ENCODE assay signal across 8 cellular contexts in genomic region chr15:40787344-40787841, GRCh38. TPM values are rescaled to one million over a fixed set of nuclear protein-coding genes. Genes with fewer than 3 reads are reported as not detected.
DNase-seq lines count a peak whose midpoint lies in the region; ATAC-seq and TF ChIP-seq lines count a peak whose summit lies in the region.

No MANE protein-coding gene starts in this region.

- H3K23ac ChIP-seq in H9 (ENCODE audit: insufficient read length, low read depth, low read length) (no peak overlapping the region), neuronal stem cell (ENCODE audit: low read depth, low read length, poor library complexity) (no peak overlapping the region)

- H3T11ph ChIP-seq in H9 (ENCODE audit: low read length) = no peak overlapping the region

- H2AK5ac ChIP-seq in H9 (ENCODE audit: insufficient read length, low read length) (no peak overlapping the region), neuronal stem cell (ENCODE audit: low read depth, low read length) (no peak overlapping the region)

- H3K18ac ChIP-seq in H9 (ENCODE audit: insufficient read length, low read depth, low read length) = no peak overlapping the region
- no peak overlapping the region for H3K18ac ChIP-seq in neuronal stem cell (ENCODE audit: low read length)

- no peak for TF ChIP-seq CTCF in H9 (conservative IDR thresholded peaks at IDR 0.05)

- peak; percentile 82 to 85 for ATAC-seq in activated T-cell treated with anti-CD3 and anti-CD28 coated beads, Interleukin-2, amount 50 U/mL, for 72 hours (replicated peaks in 1 of 2)

- no peaks in the 10 kb centered on the region for H3K27me3 Mint-ChIP-seq in H9 (ENCODE audit: low read depth)
- H3K27me3 Mint-ChIP-seq in activated T-cell treated with anti-CD3 and anti-CD28 coated beads, Interleukin-2, amount 50 U/mL, for 72 hours (ENCODE audit: low read depth) = no peaks in the 10 kb centered on the region

- H3K27ac ChIP-seq in H9 (ENCODE audit: insufficient read length, low read depth, low read length) (no peak overlapping the region), iPS-20b (ENCODE audit: low read length) (no peak overlapping the region), neuronal stem cell (replicated peaks; ENCODE audit: low read length) (no peak overlapping the region)

- H3K27me3 ChIP-seq in H9 (ENCODE audit: insufficient read depth, low read length) = no peaks in the 10 kb centered on the region
- no peaks in the 10 kb centered on the region for H3K27me3 ChIP-seq in iPS-20b (ENCODE audit: insufficient read depth, low read length)
- no peaks in the 10 kb centered on the region for H3K27me3 ChIP-seq in neuronal stem cell (ENCODE audit: control insufficient read depth in 3 of 3, insufficient read depth in 3 of 3, low read depth in 1 of 3, low read length in 3 of 3)

- H2BK20ac ChIP-seq in H9 (ENCODE audit: low read depth, low read length, poor library complexity, severe bottlenecking) = no peak overlapping the region

- peaks cover 49 to 53% of the 10 kb centered on the region in 2 experiments for H3K4me1 Mint-ChIP-seq in H9
- peaks cover 30% of the 10 kb centered on the region for H3K4me1 Mint-ChIP-seq in activated T-cell treated with anti-CD3 and anti-CD28 coated beads, Interleukin-2, amount 50 U/mL, for 72 hours (ENCODE audit: low read depth)

- H4K5ac ChIP-seq in H9 (ENCODE audit: insufficient read length, low read depth, low read length) = no peak overlapping the region

- H3K9ac ChIP-seq in H9 (ENCODE audit: extremely low read depth, insufficient read length, low read length) (no peak overlapping the region), iPS-20b (ENCODE audit: low read depth, low read length) (peak overlapping the region; percentile 7; the same call in 1 of the 2 replicates), neuronal stem cell (ENCODE audit: low read depth, low read length, poor library complexity) (no peak overlapping the region)

- H3K9me3 ChIP-seq in H9 (ENCODE audit: control insufficient read depth, low read depth, low read length) = no peaks in the 10 kb centered on the region
- no peaks in the 10 kb centered on the region for H3K9me3 ChIP-seq in iPS-20b (ENCODE audit: insufficient read depth, low read depth, low read length)
- no peaks in the 10 kb centered on the region for H3K9me3 ChIP-seq in neuronal stem cell (replicated peaks in 1 of 2; ENCODE audit: control insufficient read depth in 2 of 2, insufficient read depth in 1 of 2, low read depth in 1 of 2, low read length in 2 of 2)

- WGBS in H9 (ENCODE audit: extremely low coverage, insufficient read length, low lambda C conversion rate) = no CpG with 5 or more reads among the region's 4 CpGs
- no CpG with 5 or more reads among the region's 4 CpGs for WGBS in neuronal stem cell (ENCODE audit: extremely low coverage in 2 of 2, insufficient read length in 2 of 2, insufficient replicate concordance in 1 of 2), 2 donors

- no peak overlapping the region for H4K8ac ChIP-seq in H9 (replicated peaks; ENCODE audit: insufficient read length, low read depth, low read length)
- H4K8ac ChIP-seq in neuronal stem cell (ENCODE audit: low read depth, low read length) = no peak overlapping the region

- no peaks in the 10 kb centered on the region for H3K9me3 Mint-ChIP-seq in H9
- H3K9me3 Mint-ChIP-seq in activated T-cell treated with anti-CD3 and anti-CD28 coated beads, Interleukin-2, amount 50 U/mL, for 72 hours = no peaks in the 10 kb centered on the region

- no peak overlapping the region for H2BK5ac ChIP-seq in H9 (ENCODE audit: insufficient read length, low read length)
- no peak overlapping the region for H2BK5ac ChIP-seq in neuronal stem cell (ENCODE audit: low read length)

- H2BK12ac ChIP-seq in H9 (ENCODE audit: insufficient read length, low read depth, low read length) = no peak overlapping the region
- H2BK12ac ChIP-seq in neuronal stem cell (ENCODE audit: low read length) = no peak overlapping the region

- H3K4me3 ChIP-seq in iPS-20b (ENCODE audit: low read length) (peak overlapping the region; percentile 23), neuronal stem cell (ENCODE audit: low read length in 2 of 2) (no peak overlapping the region)

- H3K79me1 ChIP-seq in H9 (ENCODE audit: insufficient read depth, low read depth, low read length, poor library complexity, severe bottlenecking) (peaks cover 4% of the 10 kb centered on the region), neuronal stem cell (ENCODE audit: low read depth, low read length) (peaks cover 1% of the 10 kb centered on the region)

- no peaks in the 10 kb centered on the region for H4K20me1 ChIP-seq in H9 (ENCODE audit: control insufficient read depth, insufficient read depth, insufficient read length)

- H3K4ac ChIP-seq in H9 (ENCODE audit: low read depth, low read length) (no peak overlapping the region), neuronal stem cell (ENCODE audit: low read length) (no peak overlapping the region)

- no peak overlapping the region for H4K91ac ChIP-seq in H9 (ENCODE audit: insufficient read length, low read depth, low read length)
- H4K91ac ChIP-seq in neuronal stem cell (ENCODE audit: low read depth, low read length, poor library complexity) = no peak overlapping the region

- peak overlapping the region; percentile 29 to 63 for H3K4me3 Mint-ChIP-seq in H9
- H3K4me3 Mint-ChIP-seq in activated T-cell treated with anti-CD3 and anti-CD28 coated beads, Interleukin-2, amount 50 U/mL, for 72 hours = peak overlapping the region; percentile 4 to 59

- H2BK120ac ChIP-seq in H9 (ENCODE audit: low read depth, low read length, poor library complexity, severe bottlenecking) (no peak overlapping the region), neuronal stem cell (ENCODE audit: low read depth, low read length) (no peak overlapping the region)

- H2AFZ ChIP-seq in H9 (ENCODE audit: low read length) = no peak overlapping the region
- H2AFZ ChIP-seq in neuronal stem cell (ENCODE audit: low read length) = no peak overlapping the region

- H2BK15ac ChIP-seq in H9 (ENCODE audit: low read depth, low read length) = no peak overlapping the region
- H2BK15ac ChIP-seq in neuronal stem cell (ENCODE audit: low read length) = no peak overlapping the region

- H3K23me2 ChIP-seq in H9 (ENCODE audit: insufficient read length, low read depth, low read length, poor library complexity, severe bottlenecking) = no peaks in the 10 kb centered on the region

- H3K4me2 ChIP-seq in H9 (ENCODE audit: insufficient read depth, insufficient read length, low read length) (peak overlapping the region; percentile 43), neuronal stem cell (ENCODE audit: insufficient read depth, low read length, poor library complexity, severe bottlenecking) (no peak overlapping the region)

- no peaks in the 10 kb centered on the region for H3K79me2 ChIP-seq in H9 (ENCODE audit: insufficient read depth, low read length)

- H3K4me1 ChIP-seq in H9 (ENCODE audit: insufficient read depth, low read length) = peaks cover 9% of the 10 kb centered on the region; the same call in 1 of the 2 replicates
- peaks cover 24% of the 10 kb centered on the region for H3K4me1 ChIP-seq in iPS-20b (ENCODE audit: insufficient read depth, low read length)
- peaks cover 0 to 2% of the 10 kb centered on the region in 2 donors for H3K4me1 ChIP-seq in neuronal stem cell (ENCODE audit: control insufficient read depth in 2 of 2, insufficient read depth in 1 of 2, low read depth in 1 of 2, low read length in 2 of 2)

- no peaks in the 10 kb centered on the region for H3K36me3 ChIP-seq in iPS-20b (ENCODE audit: insufficient read depth, low read depth, low read length)
- H3K36me3 ChIP-seq in neuronal stem cell (replicated peaks in 1 of 2; ENCODE audit: control insufficient read depth in 2 of 2, insufficient read depth in 2 of 2, low read length in 2 of 2) = peaks cover 0 to 9% of the 10 kb centered on the region in 2 donors

- peak overlapping the region; percentile 89 to 96 (median 91); a peak in 6 of 7 replicates for H3K27ac Mint-ChIP-seq in H9
- H3K27ac Mint-ChIP-seq in activated T-cell treated with anti-CD3 and anti-CD28 coated beads, Interleukin-2, amount 50 U/mL, for 72 hours = peak overlapping the region; percentile 81

- peak; percentile 89 for DNase-seq in H9
- DNase-seq in NCI-H748 (lab: John Stamatoyannopoulos, UW; ENCODE audit: unreplicated experiment) = peak; percentile 97
- peak; percentile 59 to 66 for DNase-seq in activated T-cell treated with anti-CD3 and anti-CD28 coated beads, Interleukin-2, amount 50 U/mL, for 72 hours
- DNase-seq in stimulated activated CD4-positive, alpha-beta T cell treated with anti-CD3 and anti-CD28 coated beads, TNF-alpha, amount 100 ng/mL, for 4 hours (ENCODE audit: low read depth in 3 of 3) = peak in 2 of 3 experiments; percentile 45 to 57
- no peak for DNase-seq in SK-N-DZ (ENCODE audit: low spot score)
- no peak for DNase-seq in neuronal stem cell (ENCODE audit: low spot score)
- no peak for DNase-seq in NCI-H1694 treated with DMSO at 0.1 percent for 48 hours (lab: John Stamatoyannopoulos, UW)

- H3K36me3 Mint-ChIP-seq in H9 (ENCODE audit: insufficient read depth in 1 of 3, low read depth in 3 of 3) = peaks cover 6 to 10% (median 7%) of the 10 kb centered on the region in 3 experiments; a peak in 5 of 7 replicates
- H3K36me3 Mint-ChIP-seq in activated T-cell treated with anti-CD3 and anti-CD28 coated beads, Interleukin-2, amount 50 U/mL, for 72 hours (ENCODE audit: insufficient read depth in 2 of 2) = peaks cover 0 to 5% of the 10 kb centered on the region in 2 donors

- no peak overlapping the region for H3K56ac ChIP-seq in H9 (ENCODE audit: insufficient read length, low read depth, low read length)

- H3K14ac ChIP-seq in H9 (ENCODE audit: insufficient read depth, low read length) = no peak overlapping the region
- H3K14ac ChIP-seq in neuronal stem cell (ENCODE audit: low read length) = no peak overlapping the region

RNA-seq across cellular contexts. Expression of gene C15orf62, which starts 17.6 kb away (rescaled TPM):
- 0.44 and 0.70 TPM in 2 replicates for total RNA-seq in H9 (2021)
- total RNA-seq in activated T-cell treated with anti-CD3 and anti-CD28 coated beads, Interleukin-2, amount 50 U/mL, for 72 hours = 1 to 10 TPM; 1.6 to 1.7 TPM
- polyA plus RNA-seq in SK-N-DZ (2014; cell fraction: cytosol; rRNA removed) = 2.1 and 2.9 TPM in 2 replicates
- polyA plus RNA-seq in SK-N-DZ (2014; cell fraction: nucleus; rRNA removed) = 1.9 and 2.4 TPM in 2 replicates
- polyA plus RNA-seq in neuronal stem cell (2013, experiment 1 of 2) = 0.03 TPM
- polyA plus RNA-seq in neuronal stem cell (2013, experiment 2 of 2) = not detected

RNA-seq across cellular contexts. Expression of gene ZFYVE19, which starts 19.5 kb away (rescaled TPM):
- 10.7 and 11.3 TPM in 2 replicates for total RNA-seq in H9 (2021)
- total RNA-seq in activated T-cell treated with anti-CD3 and anti-CD28 coated beads, Interleukin-2, amount 50 U/mL, for 72 hours = 10 to 100 TPM; 24.1 to 29.8 TPM
- polyA plus RNA-seq in SK-N-DZ (2014; cell fraction: cytosol; rRNA removed) = 35.9 and 37.3 TPM in 2 replicates
- polyA plus RNA-seq in SK-N-DZ (2014; cell fraction: nucleus; rRNA removed) = 53.6 and 67.3 TPM in 2 replicates
- 7.3 TPM for polyA plus RNA-seq in neuronal stem cell (2013, experiment 1 of 2)
- polyA plus RNA-seq in neuronal stem cell (2013, experiment 2 of 2) = 8.2 TPM

RNA-seq across cellular contexts. Expression of gene DNAJC17, which starts 19.9 kb away (rescaled TPM):
- 38.3 and 44.4 TPM in 2 replicates for total RNA-seq in H9 (2021)
- 10 to 100 TPM; 26.3 to 37.3 TPM for total RNA-seq in activated T-cell treated with anti-CD3 and anti-CD28 coated beads, Interleukin-2, amount 50 U/mL, for 72 hours
- polyA plus RNA-seq in SK-N-DZ (2014; cell fraction: cytosol; rRNA removed) = 67.8 and 69.3 TPM in 2 replicates
- polyA plus RNA-seq in SK-N-DZ (2014; cell fraction: nucleus; rRNA removed) = 37.5 and 67.9 TPM in 2 replicates
- polyA plus RNA-seq in neuronal stem cell (2013, experiment 1 of 2) = 41.3 TPM
- polyA plus RNA-seq in neuronal stem cell (2013, experiment 2 of 2) = 37.8 TPM

RNA-seq across cellular contexts. Expression of gene GCHFR, which starts 23.5 kb away (rescaled TPM):
- 33.0 and 37.0 TPM in 2 replicates for total RNA-seq in H9 (2021)
- 10 to 100 TPM; 40.9 to 44.8 TPM for total RNA-seq in activated T-cell treated with anti-CD3 and anti-CD28 coated beads, Interleukin-2, amount 50 U/mL, for 72 hours
- polyA plus RNA-seq in SK-N-DZ (2014; cell fraction: cytosol; rRNA removed) = 182 and 219 TPM in 2 replicates
- polyA plus RNA-seq in SK-N-DZ (2014; cell fraction: nucleus; rRNA removed) = 70.3 and 127 TPM in 2 replicates
- polyA plus RNA-seq in neuronal stem cell (2013, experiment 1 of 2) = 1.4 TPM
- 1.7 TPM for polyA plus RNA-seq in neuronal stem cell (2013, experiment 2 of 2)

RNA-seq across cellular contexts. Expression of gene RMDN3, which starts 32.3 kb away (rescaled TPM):
- 24.9 and 28.3 TPM in 2 replicates for total RNA-seq in H9 (2021)
- total RNA-seq in activated T-cell treated with anti-CD3 and anti-CD28 coated beads, Interleukin-2, amount 50 U/mL, for 72 hours = 10 to 100 TPM; 28.0 to 30.7 TPM
- 15.5 and 17.3 TPM in 2 replicates for polyA plus RNA-seq in SK-N-DZ (2014; cell fraction: cytosol; rRNA removed)
- polyA plus RNA-seq in SK-N-DZ (2014; cell fraction: nucleus; rRNA removed) = 19.5 and 23.7 TPM in 2 replicates
- polyA plus RNA-seq in neuronal stem cell (2013, experiment 1 of 2) = 9.7 TPM
- polyA plus RNA-seq in neuronal stem cell (2013, experiment 2 of 2) = 9.2 TPM

Comparison
In these comparisons a context has a peak if more than half of its experiments do, and no peak if none do; other contexts are left out.
1. DNase-seq: peak in H9 (single experiment), NCI-H748 (single experiment), activated T-cell treated with anti-CD3 and anti-CD28 coated beads, Interleukin-2, amount 50 U/mL, for 72 hours (2 of 2) and stimulated activated CD4-positive, alpha-beta T cell treated with anti-CD3 and anti-CD28 coated beads, TNF-alpha, amount 100 ng/mL, for 4 hours (2 of 3); none in SK-N-DZ (single experiment), neuronal stem cell (single experiment) and NCI-H1694 treated with DMSO at 0.1 percent for 48 hours (single experiment).